ENCODE assay signal across 1 cellular context in the genomic region with DNA sequence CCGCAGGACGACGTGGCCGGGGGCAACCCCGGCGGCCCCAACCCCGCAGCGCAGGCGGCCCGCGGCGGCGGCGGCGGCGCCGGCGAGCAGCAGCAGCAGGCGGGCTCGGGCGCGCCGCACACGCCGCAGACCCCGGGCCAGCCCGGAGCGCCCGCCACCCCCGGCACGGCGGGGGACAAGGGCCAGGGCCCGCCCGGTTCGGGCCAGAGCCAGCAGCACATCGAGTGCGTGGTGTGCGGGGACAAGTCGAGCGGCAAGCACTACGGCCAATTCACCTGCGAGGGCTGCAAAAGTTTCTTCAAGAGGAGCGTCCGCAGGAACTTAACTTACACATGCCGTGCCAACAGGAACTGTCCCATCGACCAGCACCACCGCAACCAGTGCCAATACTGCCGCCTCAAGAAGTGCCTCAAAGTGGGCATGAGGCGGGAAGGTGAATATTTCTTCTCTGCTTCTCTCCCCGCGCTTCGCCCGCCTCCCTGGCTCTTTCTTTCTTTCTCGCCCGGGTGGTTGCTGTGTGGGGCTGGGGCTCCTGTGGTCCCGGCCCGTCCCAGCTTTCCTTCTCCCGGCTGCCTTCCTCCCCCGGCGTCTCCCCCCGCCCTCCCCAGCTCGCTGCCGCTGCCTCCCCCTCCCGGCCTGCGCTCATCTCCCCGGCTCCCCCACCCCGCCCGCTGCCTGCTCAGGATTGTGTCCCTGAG.
TF ChIP-seq lines count a peak whose summit lies in the region.

No MANE protein-coding gene starts in this region.

TF ChIP-seq in WTC11, 78 proteins besides CTCF, POLR2A, EP300 and RAD21 (continued from another document):
- TF ChIP-seq, protein P1, sequence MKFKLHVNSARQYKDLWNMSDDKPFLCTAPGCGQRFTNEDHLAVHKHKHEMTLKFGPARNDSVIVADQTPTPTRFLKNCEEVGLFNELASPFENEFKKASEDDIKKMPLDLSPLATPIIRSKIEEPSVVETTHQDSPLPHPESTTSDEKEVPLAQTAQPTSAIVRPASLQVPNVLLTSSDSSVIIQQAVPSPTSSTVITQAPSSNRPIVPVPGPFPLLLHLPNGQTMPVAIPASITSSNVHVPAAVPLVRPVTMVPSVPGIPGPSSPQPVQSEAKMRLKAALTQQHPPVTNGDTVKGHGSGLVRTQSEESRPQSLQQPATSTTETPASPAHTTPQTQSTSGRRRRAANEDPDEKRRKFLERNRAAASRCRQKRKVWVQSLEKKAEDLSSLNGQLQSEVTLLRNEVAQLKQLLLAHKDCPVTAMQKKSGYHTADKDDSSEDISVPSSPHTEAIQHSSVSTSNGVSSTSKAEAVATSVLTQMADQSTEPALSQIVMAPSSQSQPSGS (CRISPR knock-in tag; IDR thresholded peaks at IDR 0.05; ENCODE audit: borderline replicate concordance, low read depth) = no peak
- TF ChIP-seq, protein P2, sequence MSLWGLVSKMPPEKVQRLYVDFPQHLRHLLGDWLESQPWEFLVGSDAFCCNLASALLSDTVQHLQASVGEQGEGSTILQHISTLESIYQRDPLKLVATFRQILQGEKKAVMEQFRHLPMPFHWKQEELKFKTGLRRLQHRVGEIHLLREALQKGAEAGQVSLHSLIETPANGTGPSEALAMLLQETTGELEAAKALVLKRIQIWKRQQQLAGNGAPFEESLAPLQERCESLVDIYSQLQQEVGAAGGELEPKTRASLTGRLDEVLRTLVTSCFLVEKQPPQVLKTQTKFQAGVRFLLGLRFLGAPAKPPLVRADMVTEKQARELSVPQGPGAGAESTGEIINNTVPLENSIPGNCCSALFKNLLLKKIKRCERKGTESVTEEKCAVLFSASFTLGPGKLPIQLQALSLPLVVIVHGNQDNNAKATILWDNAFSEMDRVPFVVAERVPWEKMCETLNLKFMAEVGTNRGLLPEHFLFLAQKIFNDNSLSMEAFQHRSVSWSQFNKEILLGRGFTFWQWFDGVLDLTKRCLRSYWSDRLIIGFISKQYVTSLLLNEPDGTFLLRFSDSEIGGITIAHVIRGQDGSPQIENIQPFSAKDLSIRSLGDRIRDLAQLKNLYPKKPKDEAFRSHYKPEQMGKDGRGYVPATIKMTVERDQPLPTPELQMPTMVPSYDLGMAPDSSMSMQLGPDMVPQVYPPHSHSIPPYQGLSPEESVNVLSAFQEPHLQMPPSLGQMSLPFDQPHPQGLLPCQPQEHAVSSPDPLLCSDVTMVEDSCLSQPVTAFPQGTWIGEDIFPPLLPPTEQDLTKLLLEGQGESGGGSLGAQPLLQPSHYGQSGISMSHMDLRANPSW (CRISPR knock-in tag; conservative IDR thresholded peaks at IDR 0.05; ENCODE audit: low read depth) = no peak
- TF ChIP-seq ZNF416 (CRISPR knock-in tag; IDR thresholded peaks at IDR 0.05) = no peak
TF ChIP-seq in WTC11: peak in this region for 0.
